15 cellular contexts compared by ENCODE assay signal in the genomic region with DNA sequence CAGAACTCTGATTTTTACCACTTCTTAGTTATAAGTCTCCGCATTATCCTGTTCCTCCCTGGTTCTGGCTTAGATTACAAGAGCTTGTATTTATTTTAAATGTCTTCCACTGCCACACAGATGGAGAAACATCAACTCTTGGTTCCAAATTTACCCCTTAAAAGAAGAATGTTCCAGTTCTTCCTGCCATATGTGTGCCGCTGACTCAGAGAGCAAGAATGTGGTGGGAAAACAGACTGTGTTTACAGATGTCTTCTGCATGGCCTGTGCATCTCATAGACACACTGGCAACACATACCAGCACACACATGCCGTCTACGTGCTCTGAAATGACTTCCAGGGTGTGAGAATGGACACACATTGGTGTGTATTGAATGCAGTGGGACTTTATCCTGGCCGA.
A peak's percentile ranks its signal among the peaks of the same experiment; 100 is the strongest.
DNase-seq lines count a peak whose midpoint lies in the region; ATAC-seq, FAIRE-seq and TF ChIP-seq lines count a peak whose summit lies in the region.
"Had no signal": no experiment of that assay in that cellular context is flagged by ENCODE, and none has a peak within 500 bp of the region (broad histone marks: within the 10 kb centered on the region; RNA-seq: fewer than 3 reads in every experiment).

No MANE protein-coding gene starts in this region.

- CTCF ChIA-PET in endothelial cell of umbilical vein (lab: Charles Lee): interaction anchor here (1.7 kb wide), 1 partner anchor 628 kb away, joined by 5 read pairs; no protein-coding TSS in a partner anchor

- BruUV-seq in endothelial cell of umbilical vein (replicated peaks; lab: Mats Ljungman, UMichigan): no TSS peak

- WGBS in endodermal cell (ENCODE audit: insufficient coverage in 1 of 2, insufficient read length in 1 of 2), 2 experiments: 95 to 100% methylated on average over 2 to 5 of the region's 5 CpGs

- H3K4me3 Mint-ChIP-seq in endodermal cell: no peak overlapping the region
- H3K4me3 Mint-ChIP-seq: activated naive CD8-positive, alpha-beta T cell treated with anti-CD3 and anti-CD28 coated beads for 36 hours; CD4-positive, alpha-beta memory T cell; memory B cell; stimulated activated naive CD8-positive, alpha-beta T cell treated with anti-CD3 and anti-CD28 coated beads, Interleukin-15, Interleukin-2, amounts not matched to agents 100 ng/mL and 50 ng/mL, for 24 hours had no signal

- ATAC-seq in GM21619 (IDR thresholded peaks at IDR 0.05; ENCODE audit: unreplicated experiment) (no peak), GM21381 (IDR thresholded peaks at IDR 0.05; ENCODE audit: unreplicated experiment) (no peak)
- ATAC-seq: psoas muscle had no signal

- H3K36me3 Mint-ChIP-seq in endodermal cell (ENCODE audit: low read depth): no peaks in the 10 kb centered on the region
- H3K36me3 Mint-ChIP-seq: activated naive CD8-positive, alpha-beta T cell treated with anti-CD3 and anti-CD28 coated beads for 36 hours; CD4-positive, alpha-beta memory T cell; memory B cell had no signal

- H3K4me1 Mint-ChIP-seq in endodermal cell: peaks cover 16% of the 10 kb centered on the region
- H3K4me1 Mint-ChIP-seq: activated naive CD8-positive, alpha-beta T cell treated with anti-CD3 and anti-CD28 coated beads for 36 hours; CD4-positive, alpha-beta memory T cell; memory B cell had no signal

- no peaks in the 10 kb centered on the region for H3K9me3 ChIP-seq in endothelial cell of umbilical vein (replicated peaks; ENCODE audit: control insufficient read depth, insufficient read depth, low read length)
- no peaks in the 10 kb centered on the region for H3K9me3 ChIP-seq in endodermal cell (ENCODE audit: control insufficient read depth, low read length)
- H3K9me3 ChIP-seq: psoas muscle had no signal

- no peak overlapping the region for H2AFZ ChIP-seq in endothelial cell of umbilical vein (ENCODE audit: low read depth, low read length)

- H3K9ac ChIP-seq in endothelial cell of umbilical vein (replicated peaks; ENCODE audit: extremely low read depth, insufficient read depth, low read length): no peak overlapping the region
- no peak overlapping the region for H3K9ac ChIP-seq in endodermal cell (ENCODE audit: extremely low read depth, low read length, poor library complexity, severe bottlenecking)

- no peaks in the 10 kb centered on the region for H3K79me2 ChIP-seq in endothelial cell of umbilical vein (ENCODE audit: control insufficient read depth, insufficient read depth, low read length)

- no peaks in the 10 kb centered on the region for H4K20me1 ChIP-seq in endothelial cell of umbilical vein (replicated peaks; ENCODE audit: control insufficient read depth, extremely low read depth, insufficient read depth, low read length)

- H3K4me3 ChIP-seq in endothelial cell of umbilical vein (replicated peaks in 1 of 3; ENCODE audit: insufficient read depth in 1 of 3, low read depth in 1 of 3, low read length in 3 of 3) (no peak overlapping the region), endodermal cell (ENCODE audit: low read length) (no peak overlapping the region)
- H3K4me3 ChIP-seq: psoas muscle had no signal

- H3K9me3 Mint-ChIP-seq in endodermal cell: no peaks in the 10 kb centered on the region
- H3K9me3 Mint-ChIP-seq: activated naive CD8-positive, alpha-beta T cell treated with anti-CD3 and anti-CD28 coated beads for 36 hours; stimulated activated naive CD8-positive, alpha-beta T cell treated with anti-CD3 and anti-CD28 coated beads, Interleukin-15, Interleukin-2, amounts not matched to agents 100 ng/mL and 50 ng/mL, for 24 hours had no signal

- POLR2A ChIA-PET in endothelial cell of umbilical vein (lab: Charles Lee): no interaction called here

- TF ChIP-seq POLR2A in endothelial cell of umbilical vein (IDR thresholded peaks at IDR 0.05; ENCODE audit: low read depth, low read length): no peak

- no peaks in the 10 kb centered on the region for H3K27me3 Mint-ChIP-seq in endodermal cell (ENCODE audit: insufficient read depth)

- FAIRE-seq in endothelial cell of umbilical vein (lab: Jason Lieb, UNC): no peak

- intact Hi-C loops in endothelial cell of umbilical vein (cut with micrococcal nuclease): loop anchor here (1.0 kb wide), 1 partner anchor 554 kb away; no protein-coding TSS in a partner anchor

- H3K36me3 ChIP-seq in endothelial cell of umbilical vein (ENCODE audit: control insufficient read depth in 2 of 2, extremely low read depth in 1 of 2, insufficient read depth in 2 of 2, low read length in 2 of 2) (no peaks in the 10 kb centered on the region), endodermal cell (ENCODE audit: control insufficient read depth, insufficient read depth, low read length) (no peaks in the 10 kb centered on the region)

- H3K4me2 ChIP-seq in endothelial cell of umbilical vein (ENCODE audit: insufficient read depth, low read length): no peak overlapping the region

- no peaks in the 10 kb centered on the region for H3K9me1 ChIP-seq in endothelial cell of umbilical vein (replicated peaks; ENCODE audit: control insufficient read depth, extremely low read depth, insufficient read depth, low read length)

- dilution Hi-C loops in endothelial cell of umbilical vein (cut with MboI; ENCODE audit: extremely low pct_ligation_motif_present, low sequenced_read_pairs): no loop called here

- H3K27ac Mint-ChIP-seq in endodermal cell: no peak overlapping the region
- H3K27ac Mint-ChIP-seq: activated naive CD8-positive, alpha-beta T cell treated with anti-CD3 and anti-CD28 coated beads for 36 hours; CD4-positive, alpha-beta memory T cell; memory B cell; stimulated activated naive CD8-positive, alpha-beta T cell treated with anti-CD3 and anti-CD28 coated beads, Interleukin-15, Interleukin-2, amounts not matched to agents 100 ng/mL and 50 ng/mL, for 24 hours had no signal

- no peaks in the 10 kb centered on the region for H3K27me3 ChIP-seq in endothelial cell of umbilical vein (ENCODE audit: control insufficient read depth in 2 of 2, insufficient read depth in 2 of 2, low read length in 2 of 2)
- H3K27me3 ChIP-seq in endodermal cell (ENCODE audit: control insufficient read depth, insufficient read depth, low read length, poor library complexity, severe bottlenecking): no peaks in the 10 kb centered on the region

- H3K4me1 ChIP-seq in endothelial cell of umbilical vein (ENCODE audit: control insufficient read depth, extremely low read depth, insufficient read depth, low read length) (peaks cover 15% of the 10 kb centered on the region), endodermal cell (ENCODE audit: control insufficient read depth, insufficient read depth, low read length) (peaks cover 8% of the 10 kb centered on the region)
- H3K4me1 ChIP-seq: psoas muscle had no signal

- DNase-seq in DMS53 (lab: John Stamatoyannopoulos, UW) (peak; percentile 71), NCI-H1694 treated with DMSO at 0.1 percent for 48 hours (lab: John Stamatoyannopoulos, UW) (peak; percentile 64), endothelial cell of umbilical vein (ENCODE audit: low read depth, low spot score) (peak; percentile 44), non-pigmented ciliary epithelial cell (ENCODE audit: low read depth) (peak; percentile 79), NCI-H2081 treated with DMSO at 0.1 percent for 48 hours (lab: John Stamatoyannopoulos, UW) (no peak), endodermal cell (no peak)
- DNase-seq: activated naive CD8-positive, alpha-beta T cell treated with anti-CD3 and anti-CD28 coated beads for 36 hours; CD4-positive, alpha-beta memory T cell; effector CD8-positive, alpha-beta T cell; psoas muscle; stimulated activated CD4-positive, alpha-beta T cell treated with anti-CD3 and anti-CD28 coated beads, Interleukin-4, amount 100 ng/mL, for 24 hours had no signal

- H3K27ac ChIP-seq in endothelial cell of umbilical vein (ENCODE audit: insufficient read depth, low read depth, low read length): peak overlapping the region; percentile 22
- no peak overlapping the region for H3K27ac ChIP-seq in endodermal cell (ENCODE audit: low read depth, low read length)
- H3K27ac ChIP-seq: psoas muscle had no signal

- no peak for TF ChIP-seq CTCF in endothelial cell of umbilical vein (IDR thresholded peaks at IDR 0.05; ENCODE audit: extremely low read depth in 1 of 2, insufficient read depth in 1 of 2, low read depth in 1 of 2, low read length in 2 of 2)
- TF ChIP-seq CTCF in endodermal cell (conservative IDR thresholded peaks at IDR 0.05): no peak

TF ChIP-seq in endothelial cell of umbilical vein, 7 proteins besides CTCF, POLR2A, EP300 and RAD21:
- TF ChIP-seq FOS (IDR thresholded peaks at IDR 0.05; ENCODE audit: borderline replicate concordance, insufficient read depth, low read length): peak; percentile 49
- peak; percentile 48 for TF ChIP-seq JUN (IDR thresholded peaks at IDR 0.05; ENCODE audit: borderline replicate concordance, insufficient read depth, insufficient read length, low read depth)
- no peak for TF ChIP-seq MYC (IDR thresholded peaks at IDR 0.05; ENCODE audit: low read depth, low read length)
TF ChIP-seq in endothelial cell of umbilical vein: peak in this region for 2.

Comparison
In these comparisons a context has a peak if more than half of its experiments do, and no peak if none do; other contexts are left out.
1. DNase-seq: peak in DMS53 (single experiment), NCI-H1694 treated with DMSO at 0.1 percent for 48 hours (single experiment), endothelial cell of umbilical vein (single experiment) and non-pigmented ciliary epithelial cell (single experiment); none in NCI-H2081 treated with DMSO at 0.1 percent for 48 hours (single experiment) and endodermal cell (single experiment).